Comparison of ENCODE assay signal across 8 cellular contexts in the genomic region with DNA sequence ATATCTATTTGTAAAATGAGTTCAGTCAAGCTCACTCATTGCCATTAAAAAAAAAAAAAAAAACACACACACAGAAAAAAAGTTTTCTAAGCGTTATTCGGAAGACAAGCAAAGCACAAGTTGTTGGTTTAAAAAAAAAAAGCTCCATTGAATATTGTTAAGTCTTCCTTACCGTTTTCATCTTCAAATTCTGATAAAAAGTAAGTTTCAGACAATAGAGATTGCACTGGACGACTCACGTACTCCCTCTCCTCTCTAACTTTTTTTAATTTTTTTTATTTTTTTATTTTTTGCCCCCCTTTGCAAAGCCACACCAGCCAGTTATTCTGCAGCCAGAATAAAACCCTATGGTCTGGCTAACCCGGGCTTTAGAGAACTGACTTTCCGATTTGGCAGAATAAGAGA. TPM values are rescaled to one million over a fixed set of nuclear protein-coding genes. Genes with fewer than 3 reads are reported as not detected.
A peak's percentile ranks its signal among the peaks of the same experiment; 100 is the strongest.
DNase-seq lines count a peak whose midpoint lies in the region; ATAC-seq and TF ChIP-seq lines count a peak whose summit lies in the region.

No MANE protein-coding gene starts in this region.

- CTCF ChIA-PET in activated B cell treated with CpG ODN at 0.5 μM for 24 hours (lab: Charles Lee) = interaction anchor here (1.0 to 5.7 kb wide), 3 partner anchors 9 to 670 kb away, joined by 3 to 90 read pairs (median 21); no protein-coding TSS in a partner anchor

- peaks cover 9% of the 10 kb centered on the region for H3K4me1 Mint-ChIP-seq in activated B cell treated with CpG ODN at 0.5 μM for 24 hours
- peaks cover 10% of the 10 kb centered on the region in 2 donors for H3K4me1 Mint-ChIP-seq in immature natural killer cell

- intact Hi-C loops in activated B cell treated with CpG ODN at 0.5 μM for 24 hours (cut with micrococcal nuclease) (loop anchor here (5.0 to 10.0 kb wide), 3 partner anchors 446 to 1036 kb away; partner anchors contain the start of genes ERBIN and SREK1), posterior vena cava (cut with DNase I) (loop anchor here (10.0 kb wide), 5 partner anchors 376 to 846 kb away; no protein-coding TSS in a partner anchor)

- in situ Hi-C loops in KBM-7 (cut with MboI; ENCODE audit: low pct_unique_long_range_greater_than_20kb, low sequenced_read_pairs) = loop anchor here (25.0 kb wide), 2 partner anchors 394 to 669 kb away; no protein-coding TSS in a partner anchor

- H3K36me3 ChIP-seq in GM06990 (ENCODE audit: control insufficient read depth, insufficient read depth, low read length) = no peaks in the 10 kb centered on the region

- ATAC-seq in HG02678 (IDR thresholded peaks at IDR 0.05; ENCODE audit: unreplicated experiment) (peak; percentile 15), activated B cell treated with CpG ODN at 0.5 μM for 24 hours (ENCODE audit: low read depth) (peak; percentile 12)

- no peak for TF ChIP-seq CTCF in GM06990 (IDR thresholded peaks at IDR 0.05; ENCODE audit: insufficient read depth, low read length, poor library complexity, severe bottlenecking)
- TF ChIP-seq CTCF in activated B cell treated with CpG ODN at 0.5 μM for 24 hours (IDR thresholded peaks at IDR 0.05) = no peak

- H3K27ac Mint-ChIP-seq in activated B cell treated with CpG ODN at 0.5 μM for 24 hours (peak overlapping the region; percentile 83), immature natural killer cell (peak overlapping the region; percentile 32 to 90 (median 82))

- no peaks in the 10 kb centered on the region for H3K27me3 ChIP-seq in GM06990 (replicated peaks; ENCODE audit: control insufficient read depth, insufficient read depth, low read length)

- H3K4me3 Mint-ChIP-seq in activated B cell treated with CpG ODN at 0.5 μM for 24 hours (no peak overlapping the region), immature natural killer cell (peak overlapping the region in 2 of 5 donors; percentile 87 to 93)

- no peaks in the 10 kb centered on the region for H3K9me3 Mint-ChIP-seq in activated B cell treated with CpG ODN at 0.5 μM for 24 hours
- no peaks in the 10 kb centered on the region for H3K9me3 Mint-ChIP-seq in immature natural killer cell

- H3K4me3 ChIP-seq in GM06990 (replicated peaks; ENCODE audit: low read depth, low read length) = peak overlapping the region; percentile 69

- peaks cover 8% of the 10 kb centered on the region for H3K36me3 Mint-ChIP-seq in activated B cell treated with CpG ODN at 0.5 μM for 24 hours (ENCODE audit: low read depth)
- no peaks in the 10 kb centered on the region for H3K36me3 Mint-ChIP-seq in immature natural killer cell

- H3K27me3 Mint-ChIP-seq in activated B cell treated with CpG ODN at 0.5 μM for 24 hours (no peaks in the 10 kb centered on the region), immature natural killer cell (ENCODE audit: low read depth in 3 of 3) (peaks cover 0 to 9% (median 3%) of the 10 kb centered on the region in 3 donors)

- DNase-seq in GM06990 (ENCODE audit: extremely low read depth, insufficient read length) (no peak), activated B cell treated with CpG ODN at 0.5 μM for 24 hours (no peak), immature natural killer cell (peak in 2 of 3 donors; percentile 0 to 3), KBM-7 (no peak), GF-D8 (lab: John Stamatoyannopoulos, UW) (no peak), posterior vena cava (ENCODE audit: low spot score) (no peak)

- H3K27ac ChIP-seq in temporal lobe (ENCODE audit: low read depth, low read length) = peak overlapping the region; percentile 78

- POLR2A ChIA-PET in activated B cell treated with CpG ODN at 0.5 μM for 24 hours (lab: Charles Lee) = interaction anchor here (0.7 to 3.9 kb wide), 2 partner anchors 22 to 82 kb away, joined by 5 to 17 read pairs; partner anchors contain the start of genes CENPK and PPWD1

RNA-seq across cellular contexts. Expression of gene ADAMTS6, which starts 0.5 kb away (rescaled TPM):
- total RNA-seq in activated B cell treated with CpG ODN at 0.5 μM for 24 hours (3.2 and 4.1 TPM in 2 replicates), temporal lobe (8.6 TPM), posterior vena cava (10 to 100 TPM in 1 of 2 donors, 1 to 10 TPM in 1; 5.5 to 14.4 TPM)
- not detected for polyA plus RNA-seq in immature natural killer cell

Comparison
In these comparisons a context has a peak if more than half of its experiments do, and no peak if none do; other contexts are left out.
1. DNase-seq: peak in immature natural killer cell (2 of 3); none in GM06990 (single experiment), activated B cell treated with CpG ODN at 0.5 μM for 24 hours (single experiment), KBM-7 (single experiment), GF-D8 (single experiment) and posterior vena cava (single experiment).